ENCODE assay signal across 8 cellular contexts in genomic region chr11:95705485-95706124, GRCh38.
DNase-seq lines count a peak whose midpoint lies in the region; ATAC-seq and TF ChIP-seq lines count a peak whose summit lies in the region.

No MANE protein-coding gene starts in this region.

- H3K27me3 ChIP-seq in Caco-2 (replicated peaks; ENCODE audit: control insufficient read depth, insufficient read depth, low read length): no peaks in the 10 kb centered on the region

- H3K36me3 ChIP-seq in Caco-2 (ENCODE audit: control insufficient read depth, insufficient read depth, low read length): no peaks in the 10 kb centered on the region

- CTCF ChIA-PET in Caco-2 (lab: Charles Lee): interaction anchor here (0.6 to 6.3 kb wide), 21 partner anchors 10 to 639 kb away, joined by 3 to 67 read pairs (median 4); partner anchors contain the start of genes FAM76B, SESN3 and SRSF8

- no peak overlapping the region for H3K4me3 Mint-ChIP-seq in Caco-2 (ENCODE audit: unreplicated experiment)
- H3K4me3 Mint-ChIP-seq in endothelial cell (ENCODE audit: unreplicated experiment): no peak overlapping the region

- H3K9me3 ChIP-seq in Caco-2: no peaks in the 10 kb centered on the region

- H3K9me3 Mint-ChIP-seq in Caco-2 (ENCODE audit: unreplicated experiment): no peaks in the 10 kb centered on the region
- H3K9me3 Mint-ChIP-seq in endothelial cell (ENCODE audit: unreplicated experiment): no peaks in the 10 kb centered on the region

- no TSS peak for BruUV-seq in Caco-2 (replicated peaks; lab: Mats Ljungman, UMichigan)

- TF ChIP-seq CTCF in Caco-2 (IDR thresholded peaks at IDR 0.05; ENCODE audit: insufficient read depth in 1 of 2, low read depth in 1 of 2, low read length in 1 of 2, severe bottlenecking in 1 of 2, unreplicated experiment in 1 of 2) (peak; percentile 93 to 94), endothelial cell (IDR thresholded peaks at IDR 0.05; ENCODE audit: unreplicated experiment) (peak; percentile 82)

- intact Hi-C loops in Caco-2 (cut with micrococcal nuclease; ENCODE audit: unreplicated experiment): loop anchor here (1.0 to 5.0 kb wide), 7 partner anchors 168 to 638 kb away; partner anchors contain the start of genes SESN3 and SRSF8

- H3K27ac Mint-ChIP-seq in Caco-2 (ENCODE audit: unreplicated experiment): no peak overlapping the region
- H3K27ac Mint-ChIP-seq in endothelial cell (ENCODE audit: unreplicated experiment): no peak overlapping the region

- H3K4me1 Mint-ChIP-seq in Caco-2 (ENCODE audit: low read depth, unreplicated experiment) (peaks cover 24% of the 10 kb centered on the region), endothelial cell (ENCODE audit: unreplicated experiment) (no peaks in the 10 kb centered on the region)

- no peak overlapping the region for H3K4me3 ChIP-seq in Caco-2 (ENCODE audit: low read depth, low read length)

- H3K36me3 Mint-ChIP-seq in Caco-2 (ENCODE audit: insufficient read depth, unreplicated experiment) (no peaks in the 10 kb centered on the region), endothelial cell (ENCODE audit: low read depth, unreplicated experiment) (no peaks in the 10 kb centered on the region)

- ATAC-seq in GM21390 (IDR thresholded peaks at IDR 0.05; ENCODE audit: unreplicated experiment): peak; percentile 83

- DNase-seq in Caco-2 (peak; percentile 85 to 89), HT-29 (ENCODE audit: low spot score) (peak; percentile 88), NOMO-1 (lab: John Stamatoyannopoulos, UW; ENCODE audit: unreplicated experiment in 2 of 2) (peak; percentile 78 to 84), endothelial cell (ENCODE audit: low spot score) (peak; percentile 89), middle frontal gyrus (ENCODE audit: extremely low spot score, low spot score) (peak; percentile 84)
- peak; percentile 49 to 74 (median 57) for DNase-seq in activated CD8-positive, alpha-beta memory T cell treated with anti-CD3 and anti-CD28 coated beads for 48 hours (ENCODE audit: low read depth in 2 of 3, low spot score in 2 of 3)
- peak; percentile 64 to 70 for DNase-seq in stimulated activated CD8-positive, alpha-beta memory T cell treated with anti-CD3 and anti-CD28 coated beads, Interleukin-2, amount 100 ng/mL, for 48 hours (ENCODE audit: low read depth in 2 of 2)

- H3K27me3 Mint-ChIP-seq in Caco-2 (ENCODE audit: insufficient read depth, unreplicated experiment): no peaks in the 10 kb centered on the region
- H3K27me3 Mint-ChIP-seq in endothelial cell (ENCODE audit: unreplicated experiment): no peaks in the 10 kb centered on the region

- peaks cover 38% of the 10 kb centered on the region for H3K4me1 ChIP-seq in Caco-2

- POLR2A ChIA-PET in Caco-2 (lab: Charles Lee): no interaction called here
